12 cellular contexts compared by ENCODE assay signal in genomic region chr3:58175429-58176184, GRCh38. TPM values are rescaled to one million over a fixed set of nuclear protein-coding genes. Genes with fewer than 3 reads are reported as not detected.
DNase-seq lines count a peak whose midpoint lies in the region; ATAC-seq, FAIRE-seq and TF ChIP-seq lines count a peak whose summit lies in the region.
"Had no signal": no experiment of that assay in that cellular context is flagged by ENCODE, and none has a peak within 500 bp of the region (broad histone marks: within the 10 kb centered on the region; RNA-seq: fewer than 3 reads in every experiment).

No MANE protein-coding gene starts in this region.

- intact Hi-C loops in MCF 10A (cut with micrococcal nuclease) = loop anchor here (5.0 kb wide), 1 partner anchor 168 kb away; the partner anchor contains the start of gene FLNB
- intact Hi-C loops in mammary epithelial cell (cut with micrococcal nuclease) = loop anchor here (5.0 kb wide), 1 partner anchor 213 kb away; no protein-coding TSS in a partner anchor
- intact Hi-C loops in colonic mucosa (cut with DNase I) = loop anchor here (10.0 kb wide), 1 partner anchor 211 kb away; no protein-coding TSS in a partner anchor
- intact Hi-C loops in HepG2 (cut with micrococcal nuclease; ENCODE audit: unreplicated experiment) = no loop called here

- H3K9me3 ChIP-seq in mammary epithelial cell (replicated peaks; ENCODE audit: insufficient read depth, low read length) (no peaks in the 10 kb centered on the region), colonic mucosa (no peaks in the 10 kb centered on the region), HepG2 (ENCODE audit: low read length) (no peaks in the 10 kb centered on the region)

- peak; percentile 18 for ATAC-seq in HepG2
- ATAC-seq in HG02623 (IDR thresholded peaks at IDR 0.05; ENCODE audit: unreplicated experiment) = no peak

- H3K4me3 ChIP-seq in mammary epithelial cell (replicated peaks in 1 of 3; ENCODE audit: insufficient read depth in 1 of 3, low read depth in 2 of 3, low read length in 3 of 3) (no peak overlapping the region), colonic mucosa (no peak overlapping the region), HepG2 (replicated peaks in 1 of 3; ENCODE audit: insufficient read depth in 1 of 3, low read depth in 2 of 3, low read length in 3 of 3) (peak overlapping the region; percentile 3 to 66 (median 24); a peak in 2 of 6 replicates)

- H3K9ac ChIP-seq in mammary epithelial cell (ENCODE audit: insufficient read depth, low read length) = no peak overlapping the region
- peak overlapping the region in 1 of 2 donors; percentile 82 for H3K9ac ChIP-seq in colonic mucosa (ENCODE audit: low read depth in 2 of 2, low read length in 2 of 2)
- peak overlapping the region; percentile 74 for H3K9ac ChIP-seq in HepG2 (ENCODE audit: insufficient read depth, low read depth, low read length)

- TF ChIP-seq EP300 in HepG2 (IDR thresholded peaks at IDR 0.05; ENCODE audit: low read depth in 2 of 2, low read length in 2 of 2) (peak; percentile 85 to 92), HepG2 (CRISPR knock-in tag; IDR thresholded peaks at IDR 0.05; ENCODE audit: borderline replicate concordance) (peak; percentile 88)

- H3K4me1 Mint-ChIP-seq in MCF 10A (ENCODE audit: insufficient read depth, unreplicated experiment) (peaks cover 18% of the 10 kb centered on the region), type B pancreatic cell (ENCODE audit: unreplicated experiment) (peaks cover 25% of the 10 kb centered on the region)

- dilution Hi-C loops in mammary epithelial cell (cut with HindIII; ENCODE audit: low sequenced_read_pairs) = loop anchor here (25.0 kb wide), 1 partner anchor 237 kb away; no protein-coding TSS in a partner anchor

- H3K27ac ChIP-seq in mammary epithelial cell (ENCODE audit: insufficient read depth, low read depth, low read length) = no peak overlapping the region
- peak overlapping the region; percentile 68 for H3K27ac ChIP-seq in colonic mucosa
- peak overlapping the region; percentile 95 for H3K27ac ChIP-seq in HepG2 (ENCODE audit: extremely low read length, insufficient read depth, low read length)

- no peaks in the 10 kb centered on the region for H3K27me3 Mint-ChIP-seq in MCF 10A (ENCODE audit: insufficient read depth, unreplicated experiment)
- H3K27me3 Mint-ChIP-seq in type B pancreatic cell = no peaks in the 10 kb centered on the region

- CTCF ChIA-PET in MCF 10A (lab: Yijun Ruan, JAX) = interaction anchor here (0.6 to 6.7 kb wide), 5 partner anchors 9 to 311 kb away, joined by 3 to 80 read pairs (median 5); no protein-coding TSS in a partner anchor
- CTCF ChIA-PET in mammary epithelial cell (lab: Charles Lee; ENCODE audit: low non-redundant PET) = no interaction called here
- CTCF ChIA-PET in HepG2 (lab: Yijun Ruan, JAX; ENCODE audit: low intra/inter-chr PET ratio, low total read pairs) = no interaction called here

- POLR2A ChIA-PET in MCF 10A (lab: Yijun Ruan, JAX) = interaction anchor here (1.0 to 1.6 kb wide), 3 partner anchors 10 to 131 kb away, joined by 4 to 8 read pairs (median 4); partner anchors contain the start of genes HTD2 and RPP14
- POLR2A ChIA-PET in HepG2 (lab: Yijun Ruan, JAX) = interaction anchor here (0.8 to 3.9 kb wide), 16 partner anchors 8 to 1098 kb away, joined by 3 to 21 read pairs (median 6); partner anchors contain the start of genes FLNB, HTD2 and RPP14

- H3K4me2 ChIP-seq in mammary epithelial cell (ENCODE audit: insufficient read depth, low read depth, low read length) (no peak overlapping the region), HepG2 (ENCODE audit: low read depth, low read length) (peak overlapping the region; percentile 80)

- TF ChIP-seq RAD21 in HepG2 (CRISPR knock-in tag; IDR thresholded peaks at IDR 0.05) = no peak

- peaks cover 52% of the 10 kb centered on the region for H3K4me1 ChIP-seq in mammary epithelial cell (ENCODE audit: insufficient read depth, low read length)
- peaks cover 40% of the 10 kb centered on the region for H3K4me1 ChIP-seq in colonic mucosa
- H3K4me1 ChIP-seq in HepG2 (ENCODE audit: insufficient read depth, low read length) = peaks cover 100% of the 10 kb centered on the region

- 39% methylated on average over 16 of the region's 18 CpGs for WGBS in mammary epithelial cell (ENCODE audit: low coverage, missing lambda C conversion rate)
- 0% methylated on average over 16 of the region's 18 CpGs for WGBS in HepG2 (ENCODE audit: low lambda C conversion rate)

- DNase-seq in MCF 10A (ENCODE audit: unreplicated experiment) (no peak), mammary epithelial cell (no peak), colonic mucosa (peak; percentile 87), HepG2 (ENCODE audit: low spot score) (peak; percentile 95), type B pancreatic cell (ENCODE audit: extremely low spot score, unreplicated experiment) (no peak), COLO829 (ENCODE audit: low spot score) (no peak)
- no peak for DNase-seq in effector CD8-positive, alpha-beta T cell (lab: John Stamatoyannopoulos, UW)
- DNase-seq: activated naive CD8-positive, alpha-beta T cell treated with anti-CD3 and anti-CD28 coated beads, Interleukin-2, amount 10 ng/mL, durations not matched to agents 7 days and 5 days; NCI-H187 treated with DMSO at 0.1 percent for 48 hours had no signal

- H3K4me3 Mint-ChIP-seq in MCF 10A (ENCODE audit: unreplicated experiment) (no peak overlapping the region), type B pancreatic cell (peak overlapping the region; percentile 50)
- H3K4me3 Mint-ChIP-seq: activated naive CD8-positive, alpha-beta T cell treated with anti-CD3 and anti-CD28 coated beads, Interleukin-2, amount 10 ng/mL, durations not matched to agents 7 days and 5 days had no signal

- BruUV-seq in MCF 10A (replicated peaks; lab: Mats Ljungman, UMichigan) (no TSS peak), mammary epithelial cell (replicated peaks; lab: Mats Ljungman, UMichigan) (no TSS peak), HepG2 (replicated peaks; lab: Mats Ljungman, UMichigan) (no TSS peak)

- TF ChIP-seq CTCF in MCF 10A (IDR thresholded peaks at IDR 0.05; ENCODE audit: unreplicated experiment) (no peak), mammary epithelial cell (conservative IDR thresholded peaks at IDR 0.05 in 1 of 2, IDR thresholded peaks at IDR 0.05 in 1 of 2; ENCODE audit: extremely low read depth in 1 of 2, insufficient read depth in 1 of 2, low read depth in 1 of 2, low read length in 2 of 2) (no peak), colonic mucosa (IDR thresholded peaks at IDR 0.05) (no peak), HepG2 (CRISPR knock-in tag; IDR thresholded peaks at IDR 0.05) (0 out of 2 replicates have a peak, but pooled peaks have one; percentile 6), type B pancreatic cell (conservative IDR thresholded peaks at IDR 0.05) (no peak)

- H3K36me3 ChIP-seq in mammary epithelial cell (ENCODE audit: insufficient read depth, low read length) (peaks cover 14% of the 10 kb centered on the region), colonic mucosa (peaks cover 4% of the 10 kb centered on the region), HepG2 (replicated peaks in 1 of 2; ENCODE audit: control insufficient read depth in 1 of 2, insufficient read depth in 2 of 2, low read length in 2 of 2) (peaks cover 0 to 10% of the 10 kb centered on the region in 2 experiments; a peak in 3 of 5 replicates)

- H3K79me2 ChIP-seq in mammary epithelial cell (ENCODE audit: insufficient read depth, low read length) (no peaks in the 10 kb centered on the region), HepG2 (ENCODE audit: insufficient read depth, low read length) (no peaks in the 10 kb centered on the region)

- peak; percentile 55 to 77 for TF ChIP-seq POLR2A in HepG2 (IDR thresholded peaks at IDR 0.05; ENCODE audit: insufficient read depth in 1 of 2, low read depth in 2 of 2, low read length in 2 of 2)

- H4K20me1 ChIP-seq in mammary epithelial cell (ENCODE audit: insufficient read depth, low read length) (no peaks in the 10 kb centered on the region), HepG2 (ENCODE audit: insufficient read depth, low read length) (no peaks in the 10 kb centered on the region)

- H2AFZ ChIP-seq in mammary epithelial cell (ENCODE audit: low read depth, low read length) (no peak overlapping the region), HepG2 (ENCODE audit: low read length) (no peak overlapping the region)

- FAIRE-seq in HepG2 (lab: Jason Lieb, UNC) = peak; percentile 93
- FAIRE-seq: TTC549 had no signal

- H3K27ac Mint-ChIP-seq in MCF 10A (ENCODE audit: low read depth, unreplicated experiment) (peak overlapping the region; percentile 35), type B pancreatic cell (peak overlapping the region; percentile 86)
- H3K27ac Mint-ChIP-seq: activated naive CD8-positive, alpha-beta T cell treated with anti-CD3 and anti-CD28 coated beads, Interleukin-2, amount 10 ng/mL, durations not matched to agents 7 days and 5 days had no signal

- in situ Hi-C loops in mammary epithelial cell (cut with MboI; ENCODE audit: low sequenced_read_pairs in 2 of 2) (loop anchor here in 1 of 2 donors (25.0 kb wide), 1 partner anchor 237 kb away; no protein-coding TSS in a partner anchor), HepG2 (cut with HindIII; ENCODE audit: extremely low pct_ligation_motif_present, low pct_unique_long_range_greater_than_20kb) (no loop called here)

- H3K36me3 Mint-ChIP-seq in MCF 10A (ENCODE audit: insufficient read depth, unreplicated experiment) (peaks cover 27% of the 10 kb centered on the region), type B pancreatic cell (peaks cover 9% of the 10 kb centered on the region)
- H3K36me3 Mint-ChIP-seq: activated naive CD8-positive, alpha-beta T cell treated with anti-CD3 and anti-CD28 coated beads, Interleukin-2, amount 10 ng/mL, durations not matched to agents 7 days and 5 days had no signal

- H3K27me3 ChIP-seq in mammary epithelial cell (ENCODE audit: insufficient read depth, low read length) = no peaks in the 10 kb centered on the region
- H3K27me3 ChIP-seq in colonic mucosa = no peaks in the 10 kb centered on the region
- H3K27me3 ChIP-seq in HepG2 (ENCODE audit: control insufficient read depth in 1 of 2, insufficient read depth in 2 of 2, low read length in 2 of 2) = peaks cover 0 to 16% of the 10 kb centered on the region in 2 experiments; a peak in 2 of 5 replicates

- H3K9me3 Mint-ChIP-seq in MCF 10A (ENCODE audit: unreplicated experiment) = no peaks in the 10 kb centered on the region
- no peaks in the 10 kb centered on the region for H3K9me3 Mint-ChIP-seq in type B pancreatic cell
- H3K9me3 Mint-ChIP-seq: activated naive CD8-positive, alpha-beta T cell treated with anti-CD3 and anti-CD28 coated beads, Interleukin-2, amount 10 ng/mL, durations not matched to agents 7 days and 5 days had no signal

RNA-seq across cellular contexts. Expression of gene DNASE1L3, which starts 35.2 kb away (rescaled TPM):
- total RNA-seq in MCF 10A (2022) = not detected in 2 replicates
- total RNA-seq in mammary epithelial cell = not detected
- polyA plus RNA-seq in mammary epithelial cell = not detected
- polyA minus RNA-seq in mammary epithelial cell = not detected
- 1 to 10 TPM; 2.2 to 6.2 TPM for total RNA-seq in colonic mucosa
- 0.55 and 0.86 TPM in 2 replicates for total RNA-seq in HepG2 (2016; rRNA removed; fragmentation: Illumina TruSeq; extraction: Trizol)
- total RNA-seq in HepG2 (2016; cell fraction: cytosol; rRNA removed; fragmentation: Illumina TruSeq; extraction: Trizol; ENCODE audit: low read depth) = 0.30 TPM in 1 of 2 replicates, not detected in the other
- total RNA-seq in HepG2 (2016; cell fraction: insoluble cytoplasmic fraction; rRNA removed; fragmentation: Illumina TruSeq; extraction: Trizol) = 0.61 and 0.73 TPM in 2 replicates
- total RNA-seq in HepG2 (2016; cell fraction: membrane; rRNA removed; fragmentation: Illumina TruSeq; extraction: Trizol) = 0.53 and 1.1 TPM in 2 replicates
- total RNA-seq in HepG2 (2016; cell fraction: nucleus; rRNA removed; fragmentation: Illumina TruSeq; extraction: Trizol) = 0.22 TPM in 1 of 2 replicates, not detected in the other
- 1.0 and 1.7 TPM in 2 replicates for polyA plus RNA-seq in HepG2 (2011; rRNA removed)
- polyA plus RNA-seq in HepG2 (2011; cell fraction: cytosol; rRNA removed) = 1.0 and 1.3 TPM in 2 replicates
- polyA plus RNA-seq in HepG2 (2011; cell fraction: nucleus; rRNA removed) = 0.43 and 0.51 TPM in 2 replicates
- polyA plus RNA-seq in HepG2 (2012) = 0.33 and 2.5 TPM in 2 replicates
- polyA plus RNA-seq in HepG2 (2016; cell fraction: cytosol; fragmentation: Illumina TruSeq; extraction: Trizol; ENCODE audit: low read depth) = 0.27 and 0.35 TPM in 2 replicates
- polyA plus RNA-seq in HepG2 (2016; cell fraction: insoluble cytoplasmic fraction; fragmentation: Illumina TruSeq; extraction: Trizol; ENCODE audit: low read depth) = 0.44 and 0.59 TPM in 2 replicates
- 0.34 and 0.37 TPM in 2 replicates for polyA plus RNA-seq in HepG2 (2016; cell fraction: membrane; fragmentation: Illumina TruSeq; extraction: Trizol; ENCODE audit: low read depth)
- polyA plus RNA-seq in HepG2 (2016; cell fraction: nucleus; fragmentation: Illumina TruSeq; extraction: Trizol; ENCODE audit: insufficient read depth, low read depth) = 0.55 TPM in 1 of 2 replicates, not detected in the other
- polyA minus RNA-seq in HepG2 (2011; rRNA and poly(A)+ RNA removed; ENCODE audit: low replicate concordance) = 0.14 and 1.8 TPM in 2 replicates
- 0.88 TPM in 1 of 2 replicates, not detected in the other for polyA minus RNA-seq in HepG2 (2011; cell fraction: cytosol; rRNA and poly(A)+ RNA removed)
- polyA minus RNA-seq in HepG2 (2011; cell fraction: nucleus; rRNA and poly(A)+ RNA removed) = 0.77 and 0.87 TPM in 2 replicates
- not detected in 2 replicates for total RNA-seq in type B pancreatic cell (ENCODE audit: low replicate concordance)
- total RNA-seq: activated naive CD8-positive, alpha-beta T cell treated with anti-CD3 and anti-CD28 coated beads, Interleukin-2, amount 10 ng/mL, durations not matched to agents 7 days and 5 days; kidney epithelial cell had no signal

Comparison
In these comparisons a context has a peak if more than half of its experiments do, and no peak if none do; other contexts are left out.
1. DNase-seq: peak in colonic mucosa (single experiment) and HepG2 (single experiment); none in MCF 10A (single experiment), mammary epithelial cell (single experiment), type B pancreatic cell (single experiment), effector CD8-positive, alpha-beta T cell (single experiment) and COLO829 (single experiment).
2. H3K4me3 ChIP-seq: peak in HepG2 (3 of 3); none in mammary epithelial cell (0 of 3) and colonic mucosa (single experiment).